ENCODE assay signal across 12 cellular contexts in the genomic region with DNA sequence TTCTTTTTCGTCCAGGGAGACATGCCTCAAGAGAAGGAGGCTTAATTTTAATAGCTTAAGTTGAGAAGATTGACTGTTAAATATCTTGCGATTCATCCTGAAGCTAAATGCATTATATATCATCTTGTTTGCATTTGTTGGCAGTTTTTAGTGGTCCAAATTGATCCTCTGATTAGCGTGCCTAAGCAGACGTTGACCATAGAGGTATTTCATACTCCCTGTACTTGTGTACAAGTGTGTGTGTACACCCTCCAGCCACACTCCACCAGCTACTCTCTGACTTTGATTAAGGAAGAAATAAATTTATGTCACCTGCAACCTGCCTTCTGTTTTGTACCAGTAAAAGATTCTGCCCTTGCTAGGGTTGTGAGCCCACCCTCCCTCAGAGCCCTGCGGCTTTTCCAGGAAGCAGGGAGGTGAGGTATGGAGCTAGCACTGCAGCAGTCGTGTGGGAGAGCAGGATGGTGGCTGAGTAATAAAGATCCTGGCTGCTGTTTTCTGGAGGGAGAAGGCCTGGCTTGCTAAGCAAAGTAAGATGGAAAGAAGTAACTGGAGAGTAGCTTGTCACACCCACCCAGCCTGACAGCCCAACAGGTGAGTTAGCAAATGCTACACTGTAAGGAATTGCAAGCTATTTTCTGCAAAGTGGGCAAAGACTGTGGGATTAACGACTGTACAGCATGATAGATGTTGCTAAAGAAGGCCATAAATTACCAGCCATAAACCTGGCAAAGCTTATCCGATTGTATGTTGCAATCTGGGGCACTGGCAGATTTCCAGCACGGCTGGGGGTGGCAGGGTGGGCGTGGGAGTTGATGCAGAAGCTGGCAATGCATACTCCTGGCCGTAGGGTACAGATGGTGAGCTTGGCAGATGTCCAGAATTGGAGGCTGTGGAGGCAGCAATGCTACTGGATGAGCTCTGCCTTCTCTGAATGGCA.
DNase-seq lines count a peak whose midpoint lies in the region; ATAC-seq and TF ChIP-seq lines count a peak whose summit lies in the region.
"Had no signal": no experiment of that assay in that cellular context is flagged by ENCODE, and none has a peak within 500 bp of the region (broad histone marks: within the 10 kb centered on the region; RNA-seq: fewer than 3 reads in every experiment).

No MANE protein-coding gene starts in this region.

- no peaks in the 10 kb centered on the region for H3K9me3 ChIP-seq in T-helper 17 cell (ENCODE audit: control insufficient read depth, low read length, poor library complexity, severe bottlenecking)
- H3K9me3 ChIP-seq: colonic mucosa, uterus had no signal

- in situ Hi-C loops in G401 (cut with HindIII; ENCODE audit: low sequenced_read_pairs), result loop anchor here (5.0 kb wide), 1 partner anchor 46 kb away; no protein-coding TSS in a partner anchor

- peaks cover 34% of the 10 kb centered on the region for H3K27me3 Mint-ChIP-seq in nephron progenitor cell (ENCODE audit: low read depth, poor library complexity)
- H3K27me3 Mint-ChIP-seq in T-helper 17 cell, result peaks cover 48% of the 10 kb centered on the region

- H3K4me3 Mint-ChIP-seq in nephron progenitor cell (no peak overlapping the region), T-helper 17 cell (no peak overlapping the region)
- H3K4me3 Mint-ChIP-seq: natural killer cell had no signal

- peaks cover 18% of the 10 kb centered on the region for H3K4me1 Mint-ChIP-seq in nephron progenitor cell
- no peaks in the 10 kb centered on the region for H3K4me1 Mint-ChIP-seq in T-helper 17 cell

- H3K27ac Mint-ChIP-seq in nephron progenitor cell (peak overlapping the region; percentile 22), T-helper 17 cell (no peak overlapping the region)
- H3K27ac Mint-ChIP-seq: activated naive CD4-positive, alpha-beta T cell treated with anti-CD3 and anti-CD28 coated beads, Interleukin-2, amount 50 U/mL, for 72 hours; natural killer cell had no signal

- DNase-seq in G401 (ENCODE audit: low spot score) (peak; percentile 93), NCI-H2081 (lab: John Stamatoyannopoulos, UW) (peak; percentile 96 to 97), RPMI8226 (peak; percentile 9), nephron progenitor cell (peak; percentile 39), cortex of kidney (lab: John Stamatoyannopoulos, UW) (no peak), T-helper 17 cell (no peak), DMS53 treated with DMSO at 0.1 percent for 48 hours (lab: John Stamatoyannopoulos, UW; ENCODE audit: unreplicated experiment) (no peak)
- DNase-seq in stimulated activated naive CD4-positive, alpha-beta T cell treated with Interleukin-2 at 50 U/mL for 16 hours (lab: John Stamatoyannopoulos, UW), result no peak
- DNase-seq: colonic mucosa, natural killer cell had no signal

- no peaks in the 10 kb centered on the region for H3K9me3 Mint-ChIP-seq in nephron progenitor cell
- H3K9me3 Mint-ChIP-seq: activated naive CD4-positive, alpha-beta T cell treated with anti-CD3 and anti-CD28 coated beads, Interleukin-2, amount 50 U/mL, for 72 hours; natural killer cell had no signal

- no peak for ATAC-seq in T-helper 17 cell
- ATAC-seq: activated naive CD4-positive, alpha-beta T cell treated with anti-CD3 and anti-CD28 coated beads, Interleukin-2, amount 50 U/mL, for 72 hours; natural killer cell had no signal

- TF ChIP-seq CTCF in nephron progenitor cell (IDR thresholded peaks at IDR 0.05), result no peak

- H3K36me3 Mint-ChIP-seq in nephron progenitor cell (ENCODE audit: low read depth) (no peaks in the 10 kb centered on the region), T-helper 17 cell (ENCODE audit: low read depth) (no peaks in the 10 kb centered on the region)
- H3K36me3 Mint-ChIP-seq: activated naive CD4-positive, alpha-beta T cell treated with anti-CD3 and anti-CD28 coated beads, Interleukin-2, amount 50 U/mL, for 72 hours; natural killer cell had no signal

Comparison
In these comparisons a context has a peak if more than half of its experiments do, and no peak if none do; other contexts are left out.
1. DNase-seq: peak in G401 (single experiment), NCI-H2081 (2 of 2), RPMI8226 (single experiment) and nephron progenitor cell (single experiment); none in stimulated activated naive CD4-positive, alpha-beta T cell treated with Interleukin-2 at 50 U/mL for 16 hours (single experiment), cortex of kidney (single experiment), T-helper 17 cell (0 of 3) and DMS53 treated with DMSO at 0.1 percent for 48 hours (single experiment).